Comparison of ENCODE assay signal across 11 cellular contexts in the genomic region with DNA sequence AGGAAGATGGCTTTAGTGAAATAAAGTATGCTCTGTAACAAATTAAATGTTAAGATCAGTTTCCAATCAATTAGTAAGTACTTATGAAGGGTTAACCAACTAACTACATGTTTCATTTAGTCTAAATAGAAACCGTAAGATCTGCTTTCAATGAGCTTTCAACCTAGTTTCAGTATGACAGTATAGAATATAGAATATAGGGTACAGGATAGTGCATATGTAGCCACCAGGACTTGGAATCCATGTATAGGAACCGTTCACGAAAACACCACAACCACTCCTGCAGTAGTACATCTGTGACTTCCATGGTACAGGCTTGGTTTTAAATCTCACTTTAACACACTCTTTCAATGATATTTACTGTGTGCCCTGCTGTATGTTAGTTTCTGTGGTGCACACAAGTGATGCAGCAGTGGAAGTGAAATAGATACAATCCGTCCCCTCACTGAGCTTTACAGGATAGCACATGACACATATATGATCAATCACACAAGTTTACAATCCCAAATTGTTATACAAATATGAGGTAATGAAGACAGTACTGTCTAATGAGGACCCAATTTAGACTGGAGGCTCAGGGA.
DNase-seq lines count a peak whose midpoint lies in the region; ATAC-seq and TF ChIP-seq lines count a peak whose summit lies in the region.
"Had no signal": no experiment of that assay in that cellular context is flagged by ENCODE, and none has a peak within 500 bp of the region (broad histone marks: within the 10 kb centered on the region; RNA-seq: fewer than 3 reads in every experiment).

No MANE protein-coding gene starts in this region.

- TF ChIP-seq CTCF in BE2C (IDR thresholded peaks at IDR 0.05; ENCODE audit: low read depth, low read length) = no peak

- no peaks in the 10 kb centered on the region for H3K27me3 ChIP-seq in BE2C

- no peaks in the 10 kb centered on the region for H3K36me3 ChIP-seq in BE2C

- no peak overlapping the region for H3K4me3 ChIP-seq in BE2C (ENCODE audit: low read depth, low read length)
- H3K4me3 ChIP-seq: PC-9, skin epidermis had no signal

- no peaks in the 10 kb centered on the region for H3K9me3 ChIP-seq in BE2C

- DNase-seq in BE2C = no peak
- DNase-seq in activated CD4-positive, CD25-positive, alpha-beta regulatory T cell treated with anti-CD3 and anti-CD28 coated beads, Interleukin-2, amount 50 U/mL, for 72 hours = no peak
- no peak for DNase-seq in activated naive CD4-positive, alpha-beta T cell treated with anti-CD3 and anti-CD28 coated beads, Interleukin-2, amount 50 U/mL, for 16 hours
- no peak for DNase-seq in DMS79 treated with DMSO at 0.1 percent for 48 hours (lab: John Stamatoyannopoulos, UW)
- DNase-seq: PC-9, T-helper 9 cell had no signal

- peaks cover 29% of the 10 kb centered on the region for H3K4me1 ChIP-seq in BE2C

- peak; percentile 52 for ATAC-seq in GM18499 (IDR thresholded peaks at IDR 0.05; ENCODE audit: insufficient read depth, unreplicated experiment)
- peak; percentile 37 for ATAC-seq in GM19468 (IDR thresholded peaks at IDR 0.05; ENCODE audit: extremely low read depth, unreplicated experiment)
- ATAC-seq in HG02943 (IDR thresholded peaks at IDR 0.05; ENCODE audit: low read depth, unreplicated experiment) = peak; percentile 56
- peak; percentile 51 for ATAC-seq in HG03575 (IDR thresholded peaks at IDR 0.05; ENCODE audit: extremely low read depth, insufficient number of reproducible peaks, low FRiP score, unreplicated experiment)
